Comparison of ENCODE assay signal across 8 cellular contexts in the genomic region with DNA sequence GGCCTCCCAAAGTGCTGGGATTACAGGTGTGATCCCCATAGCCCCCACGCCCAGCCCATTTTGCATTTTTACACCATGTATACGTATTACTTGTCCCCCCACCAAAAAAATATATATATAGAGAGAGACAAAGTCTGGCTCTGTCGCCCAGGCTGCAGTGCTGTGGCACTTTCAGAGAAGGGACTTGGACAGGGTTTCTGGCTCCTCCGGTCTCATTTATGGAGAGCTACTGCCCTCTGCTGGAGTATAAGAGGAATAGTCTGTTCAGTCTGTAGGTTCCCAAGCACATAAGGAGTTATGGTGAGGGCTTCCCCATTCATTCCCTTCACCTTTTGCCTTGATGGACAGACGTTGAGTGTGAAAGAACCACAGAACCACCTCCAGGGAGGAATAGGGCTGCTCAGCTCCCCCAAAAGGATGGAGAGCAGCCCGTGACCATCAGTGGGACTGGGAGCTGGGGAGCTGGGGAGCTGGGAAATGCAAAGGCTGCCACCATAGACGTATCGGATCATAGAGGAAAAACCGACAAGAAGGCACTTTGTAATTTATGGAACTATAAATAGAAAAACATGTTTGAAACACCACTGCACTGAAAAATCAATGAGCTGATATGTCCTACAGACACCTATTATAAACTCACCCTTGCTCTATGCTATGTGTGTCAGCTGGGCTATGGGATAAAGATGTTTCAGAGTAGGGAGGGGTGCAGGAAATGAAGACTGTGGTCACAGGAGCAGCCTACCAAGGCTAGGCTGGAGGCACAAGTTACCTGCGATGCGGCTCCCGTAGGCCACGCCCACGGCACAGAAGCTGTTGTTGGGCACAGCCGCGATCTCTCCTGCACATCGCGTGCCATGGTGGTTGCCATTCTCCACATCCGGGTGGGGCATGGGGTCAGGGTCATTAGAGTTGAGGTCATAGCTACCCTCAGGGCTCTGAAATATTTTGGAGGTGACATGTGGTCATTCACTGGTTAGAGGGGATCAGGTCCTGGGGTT. TPM values are rescaled to one million over a fixed set of nuclear protein-coding genes. Genes with fewer than 3 reads are reported as not detected.
DNase-seq lines count a peak whose midpoint lies in the region; ATAC-seq and TF ChIP-seq lines count a peak whose summit lies in the region.

No MANE protein-coding gene starts in this region.

- no peak overlapping the region for H2AFZ ChIP-seq in PC-3 (ENCODE audit: low read length)

- CTCF ChIA-PET in PC-3 (lab: Charles Lee): interaction anchor here (0.6 to 1.4 kb wide), 3 partner anchors 41 to 391 kb away, joined by 3 to 7 read pairs (median 4); no protein-coding TSS in a partner anchor

- H3K36me3 ChIP-seq in PC-3 (ENCODE audit: low read depth, low read length): peaks cover 29% of the 10 kb centered on the region; the same call in 1 of the 2 replicates

- H3K4me1 Mint-ChIP-seq in activated naive CD8-positive, alpha-beta T cell treated with anti-CD3 and anti-CD28 coated beads for 36 hours: peaks cover 32% of the 10 kb centered on the region

- TF ChIP-seq CTCF in PC-3 (conservative IDR thresholded peaks at IDR 0.05; ENCODE audit: low read depth, low read length): peak; percentile 90

- peaks cover 25% of the 10 kb centered on the region for H3K79me2 ChIP-seq in PC-3 (ENCODE audit: low read length)

- intact Hi-C loops in PC-3 (cut with micrococcal nuclease) (loop anchor here (1.0 to 2.0 kb wide), 4 partner anchors 42 to 494 kb away; no protein-coding TSS in a partner anchor), head of caudate nucleus (cut with DNase I) (loop anchor here (2.0 kb wide), 1 partner anchor 46 kb away; no protein-coding TSS in a partner anchor)

- ATAC-seq in GM19025 (IDR thresholded peaks at IDR 0.05; ENCODE audit: low read depth, unreplicated experiment) (peak; percentile 41), PC-3 (peak; percentile 73)

- no peaks in the 10 kb centered on the region for H3K9me3 ChIP-seq in PC-3 (ENCODE audit: low read length)

- no TSS peak for BruUV-seq in PC-3 (replicated peaks; lab: Mats Ljungman, UMichigan)

- POLR2A ChIA-PET in PC-3 (lab: Charles Lee; ENCODE audit: unreplicated experiment): interaction anchor here (0.6 kb wide), 1 partner anchor 130 kb away, joined by 3 read pairs; no protein-coding TSS in a partner anchor

- no peak overlapping the region for H3K27ac ChIP-seq in PC-3 (ENCODE audit: low read length)

- peaks cover 22% of the 10 kb centered on the region for H3K4me1 ChIP-seq in PC-3 (ENCODE audit: insufficient read depth, low read length)

- peaks cover 47% of the 10 kb centered on the region for H3K36me3 Mint-ChIP-seq in activated naive CD8-positive, alpha-beta T cell treated with anti-CD3 and anti-CD28 coated beads for 36 hours

- H4K20me1 ChIP-seq in PC-3 (ENCODE audit: low read length): no peaks in the 10 kb centered on the region

- no peak overlapping the region for H3K9ac ChIP-seq in PC-3 (ENCODE audit: low read length)

- no peaks in the 10 kb centered on the region for H3K27me3 ChIP-seq in PC-3 (ENCODE audit: low read length)

- peak overlapping the region; percentile 64 for H3K27ac Mint-ChIP-seq in activated naive CD8-positive, alpha-beta T cell treated with anti-CD3 and anti-CD28 coated beads for 36 hours

- no peaks in the 10 kb centered on the region for H3K9me3 Mint-ChIP-seq in activated naive CD8-positive, alpha-beta T cell treated with anti-CD3 and anti-CD28 coated beads for 36 hours

- DNase-seq in C1 segment of cervical spinal cord (lab: John Stamatoyannopoulos, UW) (peak in 8 of 14 donors; percentile 21 to 59 (median 34)), LoVo (ENCODE audit: low spot score) (peak; percentile 79), PC-3 (peak; percentile 83), head of caudate nucleus (peak in 35 of 42 donors; percentile 17 to 87 (median 63)), pons (ENCODE audit: low spot score) (peak; percentile 94), ecto neural progenitor cell (ENCODE audit: low spot score) (no peak)
- no peak for DNase-seq in activated naive CD8-positive, alpha-beta T cell treated with anti-CD3 and anti-CD28 coated beads for 36 hours

- no peak overlapping the region for H3K4me3 ChIP-seq in PC-3 (ENCODE audit: low read length)

- no peak overlapping the region for H3K4me2 ChIP-seq in PC-3 (ENCODE audit: low read length)

- no peaks in the 10 kb centered on the region for H3K27me3 Mint-ChIP-seq in activated naive CD8-positive, alpha-beta T cell treated with anti-CD3 and anti-CD28 coated beads for 36 hours

- H3K4me3 Mint-ChIP-seq in activated naive CD8-positive, alpha-beta T cell treated with anti-CD3 and anti-CD28 coated beads for 36 hours: no peak overlapping the region

- peaks cover 6% of the 10 kb centered on the region for H3F3A ChIP-seq in PC-3 (ENCODE audit: low read length, unreplicated experiment)

- H3K9me2 ChIP-seq in PC-3 (replicated peaks; ENCODE audit: low read length): no peaks in the 10 kb centered on the region

RNA-seq across cellular contexts. Expression of a gene that starts 5.2 kb away (rescaled TPM):
- 43.6 and 55.1 TPM in 2 replicates for total RNA-seq in PC-3 (2014; rRNA removed)
- total RNA-seq in activated naive CD8-positive, alpha-beta T cell treated with anti-CD3 and anti-CD28 coated beads for 36 hours: 10 to 100 TPM; 85.0 to 85.9 TPM

RNA-seq across cellular contexts. Expression of a gene that starts 5.8 kb away (rescaled TPM):
- 7.4 TPM in 2 replicates for total RNA-seq in PC-3 (2014; rRNA removed)
- total RNA-seq in activated naive CD8-positive, alpha-beta T cell treated with anti-CD3 and anti-CD28 coated beads for 36 hours: 10 to 100 TPM; 16.6 to 17.3 TPM

RNA-seq across cellular contexts. Expression of a gene that starts 27.5 kb away (rescaled TPM):
- total RNA-seq in PC-3 (2014; rRNA removed): 8.0 and 10.3 TPM in 2 replicates
- 1 to 10 TPM; 2.0 TPM for total RNA-seq in activated naive CD8-positive, alpha-beta T cell treated with anti-CD3 and anti-CD28 coated beads for 36 hours

RNA-seq across cellular contexts. Expression of a gene that starts 48.1 kb away (rescaled TPM):
- 13.6 and 22.7 TPM in 2 replicates for total RNA-seq in PC-3 (2014; rRNA removed)
- total RNA-seq in activated naive CD8-positive, alpha-beta T cell treated with anti-CD3 and anti-CD28 coated beads for 36 hours: 1 to 10 TPM; 8.0 to 8.7 TPM

Comparison
In these comparisons a context has a peak if more than half of its experiments do, and no peak if none do; other contexts are left out.
1. DNase-seq: peak in C1 segment of cervical spinal cord (8 of 14), LoVo (single experiment), PC-3 (single experiment), head of caudate nucleus (35 of 42) and pons (single experiment); none in activated naive CD8-positive, alpha-beta T cell treated with anti-CD3 and anti-CD28 coated beads for 36 hours (single experiment) and ecto neural progenitor cell (single experiment).